ENCODE assay signal across 1 cellular context in the genomic region with DNA sequence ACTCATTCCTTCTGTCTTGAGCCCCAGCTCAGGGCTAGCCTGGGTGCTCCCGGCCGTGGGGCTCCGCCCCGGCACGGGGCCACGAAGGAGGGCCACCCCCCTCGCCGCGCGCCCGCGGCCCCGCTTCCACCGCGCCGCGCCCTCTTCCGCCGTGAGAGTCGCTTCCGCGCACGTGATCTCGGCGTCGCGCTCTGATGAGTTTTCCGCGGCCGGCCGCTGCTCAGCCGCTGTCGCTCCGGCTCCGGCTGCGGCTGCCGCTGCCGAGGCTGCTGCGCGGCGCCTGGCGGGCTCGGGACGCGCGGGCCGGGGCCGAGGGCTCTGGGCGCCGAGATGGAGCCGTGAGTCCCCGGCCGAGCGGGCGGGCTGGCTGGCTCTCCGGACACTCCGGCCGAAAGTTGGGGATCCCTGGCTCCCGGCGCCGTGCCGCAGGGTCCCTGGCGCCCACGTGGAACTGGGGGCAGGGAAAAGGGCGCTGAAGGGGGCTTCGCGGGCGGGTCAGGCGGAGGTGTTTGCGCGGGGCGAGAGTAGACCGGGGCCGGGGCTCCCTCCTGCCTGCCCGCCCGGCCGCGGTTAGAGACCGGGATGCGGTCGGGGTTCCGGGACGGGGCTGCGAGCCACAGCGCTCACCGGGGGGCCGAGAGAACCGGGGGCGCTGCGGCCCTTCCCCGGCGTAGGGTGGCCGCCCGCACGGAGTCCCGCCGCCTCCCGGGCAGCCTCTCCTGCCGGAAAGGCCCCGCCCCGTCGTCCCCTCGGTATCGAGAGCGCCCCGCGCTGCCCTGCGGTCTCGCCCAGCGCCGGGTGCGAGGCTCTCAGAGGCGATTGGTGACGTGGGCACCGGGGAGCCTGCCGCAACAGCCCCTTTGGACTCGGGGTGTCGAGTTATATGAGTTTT.
TF ChIP-seq lines count a peak whose summit lies in the region.

A gene with protein sequence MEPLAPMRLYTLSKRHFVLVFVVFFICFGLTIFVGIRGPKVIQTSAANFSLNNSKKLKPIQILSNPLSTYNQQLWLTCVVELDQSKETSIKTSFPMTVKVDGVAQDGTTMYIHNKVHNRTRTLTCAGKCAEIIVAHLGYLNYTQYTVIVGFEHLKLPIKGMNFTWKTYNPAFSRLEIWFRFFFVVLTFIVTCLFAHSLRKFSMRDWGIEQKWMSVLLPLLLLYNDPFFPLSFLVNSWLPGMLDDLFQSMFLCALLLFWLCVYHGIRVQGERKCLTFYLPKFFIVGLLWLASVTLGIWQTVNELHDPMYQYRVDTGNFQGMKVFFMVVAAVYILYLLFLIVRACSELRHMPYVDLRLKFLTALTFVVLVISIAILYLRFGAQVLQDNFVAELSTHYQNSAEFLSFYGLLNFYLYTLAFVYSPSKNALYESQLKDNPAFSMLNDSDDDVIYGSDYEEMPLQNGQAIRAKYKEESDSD (plus strand): TSS at position 197 of the 892 bp plus-strand sequence. CDS start 134 bp downstream, at position 331.

TF ChIP-seq in Ishikawa, 13 proteins besides CTCF, POLR2A, EP300 and RAD21 (continued from another document):
- TF ChIP-seq, protein P1, sequence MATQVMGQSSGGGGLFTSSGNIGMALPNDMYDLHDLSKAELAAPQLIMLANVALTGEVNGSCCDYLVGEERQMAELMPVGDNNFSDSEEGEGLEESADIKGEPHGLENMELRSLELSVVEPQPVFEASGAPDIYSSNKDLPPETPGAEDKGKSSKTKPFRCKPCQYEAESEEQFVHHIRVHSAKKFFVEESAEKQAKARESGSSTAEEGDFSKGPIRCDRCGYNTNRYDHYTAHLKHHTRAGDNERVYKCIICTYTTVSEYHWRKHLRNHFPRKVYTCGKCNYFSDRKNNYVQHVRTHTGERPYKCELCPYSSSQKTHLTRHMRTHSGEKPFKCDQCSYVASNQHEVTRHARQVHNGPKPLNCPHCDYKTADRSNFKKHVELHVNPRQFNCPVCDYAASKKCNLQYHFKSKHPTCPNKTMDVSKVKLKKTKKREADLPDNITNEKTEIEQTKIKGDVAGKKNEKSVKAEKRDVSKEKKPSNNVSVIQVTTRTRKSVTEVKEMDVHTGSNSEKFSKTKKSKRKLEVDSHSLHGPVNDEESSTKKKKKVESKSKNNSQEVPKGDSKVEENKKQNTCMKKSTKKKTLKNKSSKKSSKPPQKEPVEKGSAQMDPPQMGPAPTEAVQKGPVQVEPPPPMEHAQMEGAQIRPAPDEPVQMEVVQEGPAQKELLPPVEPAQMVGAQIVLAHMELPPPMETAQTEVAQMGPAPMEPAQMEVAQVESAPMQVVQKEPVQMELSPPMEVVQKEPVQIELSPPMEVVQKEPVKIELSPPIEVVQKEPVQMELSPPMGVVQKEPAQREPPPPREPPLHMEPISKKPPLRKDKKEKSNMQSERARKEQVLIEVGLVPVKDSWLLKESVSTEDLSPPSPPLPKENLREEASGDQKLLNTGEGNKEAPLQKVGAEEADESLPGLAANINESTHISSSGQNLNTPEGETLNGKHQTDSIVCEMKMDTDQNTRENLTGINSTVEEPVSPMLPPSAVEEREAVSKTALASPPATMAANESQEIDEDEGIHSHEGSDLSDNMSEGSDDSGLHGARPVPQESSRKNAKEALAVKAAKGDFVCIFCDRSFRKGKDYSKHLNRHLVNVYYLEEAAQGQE (IDR thresholded peaks at IDR 0.05; ENCODE audit: low read depth) = no peak
- TF ChIP-seq USF1 (IDR thresholded peaks at IDR 0.05) (peak; percentile 96), TEAD4 (IDR thresholded peaks at IDR 0.05) (no peak; the same call in 1 of the 2 replicates), TCF12 (IDR thresholded peaks at IDR 0.05; ENCODE audit: low read depth) (peak; percentile 17; the same call in 1 of the 2 replicates)
